In genomic region chr2:73323551-73323950, GRCh38 we compare ENCODE assay signal across 32 cellular contexts. TPM values are rescaled to one million over a fixed set of nuclear protein-coding genes. Genes with fewer than 3 reads are reported as not detected.
"Had no signal": no experiment of that assay in that cellular context is flagged by ENCODE, and none has a peak within 500 bp of the region (broad histone marks: within the 10 kb centered on the region; RNA-seq: fewer than 3 reads in every experiment).

No MANE protein-coding gene starts in this region.

- H3K9me3 ChIP-seq: left lung, lower lobe of right lung, pancreas, prostate gland, sigmoid colon, stomach, testis, thyroid gland, transverse colon, upper lobe of left lung had no signal

- H3K27ac ChIP-seq: left lung, lower lobe of right lung, pancreas, prostate gland, sigmoid colon, stomach, testis, thyroid gland, transverse colon, upper lobe of left lung had no signal

- H3K27me3 ChIP-seq: testis, thyroid gland, upper lobe of left lung had no signal

- H3K36me3 ChIP-seq: left lung, lower lobe of right lung, pancreas, prostate gland, sigmoid colon, stomach, thyroid gland, transverse colon, upper lobe of left lung had no signal

- FAIRE-seq: islet of Langerhans, kidney, pancreas, small intestine had no signal

- H3K4me3 ChIP-seq: left lung, lower lobe of right lung, pancreas, prostate gland, sigmoid colon, stomach, testis, thyroid gland, transverse colon, upper lobe of left lung had no signal

- DNase-seq: hypothalamus; immature natural killer cell; kidney; left colon; left lung; lower lobe of right lung; mammary epithelial cell; mesenchymal stem cell; naive thymus-derived CD8-positive, alpha-beta T cell; nucleus accumbens; pancreas; posterior cingulate gyrus; retina; right cardiac atrium; sigmoid colon; small intestine; stimulated activated CD4-positive, alpha-beta T cell treated with anti-CD3 and anti-CD28 coated beads, Interleukin-2, amount 100 ng/mL, for 24 hours; stimulated activated CD4-positive, alpha-beta T cell treated with anti-CD3 and anti-CD28 coated beads, Interleukin-4, amount 100 ng/mL, for 1 hour; stimulated activated naive B cell treated with anti-CD40 and anti-IgM and Interleukin-4, amounts not matched to agents 10 μg/mL and 1 μg/mL and 100 μg/mL, for 72 hours; stimulated activated naive CD8-positive, alpha-beta T cell treated with anti-CD3 and anti-CD28 coated beads, Interleukin-15, Interleukin-2, amounts not matched to agents 100 U/mL and 50 U/mL, for 24 hours; stomach; testis; thyroid gland; transverse colon; upper lobe of left lung had no signal

- ATAC-seq: left colon; left lung; lower lobe of right lung; naive thymus-derived CD8-positive, alpha-beta T cell; pancreas; right cardiac atrium; stimulated activated naive B cell treated with anti-CD40 and anti-IgM and Interleukin-4, amounts not matched to agents 10 μg/mL and 1 μg/mL and 100 μg/mL, for 72 hours; stimulated activated naive CD8-positive, alpha-beta T cell treated with anti-CD3 and anti-CD28 coated beads, Interleukin-15, Interleukin-2, amounts not matched to agents 100 U/mL and 50 U/mL, for 24 hours had no signal

- H3K4me1 ChIP-seq: left lung, lower lobe of right lung, pancreas, prostate gland, sigmoid colon, stomach, testis, thyroid gland, transverse colon, upper lobe of left lung had no signal

RNA-seq across cellular contexts. Expression of gene EGR4, which starts 30.2 kb away (rescaled TPM):
- total RNA-seq: kidney; left colon; left lung; liver; lower lobe of right lung; mucosa of gallbladder; naive thymus-derived CD8-positive, alpha-beta T cell; neural crest cell; osteoblast; right cardiac atrium; stomach; thyroid gland; transverse colon; urinary bladder had no signal
- polyA plus RNA-seq: immature natural killer cell; naive thymus-derived CD8-positive, alpha-beta T cell had no signal
